Comparison of ENCODE assay signal across 8 cellular contexts in genomic region chr1:153465728-153466625, GRCh38. TPM values are rescaled to one million over a fixed set of nuclear protein-coding genes. Genes with fewer than 3 reads are reported as not detected.
DNase-seq lines count a peak whose midpoint lies in the region; ATAC-seq and TF ChIP-seq lines count a peak whose summit lies in the region.

No MANE protein-coding gene starts in this region.

- peaks cover 3 to 13% (median 10%) of the 10 kb centered on the region in 3 donors for H3K27me3 Mint-ChIP-seq in immature natural killer cell (ENCODE audit: low read depth in 3 of 3)

- POLR2A ChIA-PET in HEK293 (lab: Yijun Ruan, JAX), result no interaction called here

- H3K27ac Mint-ChIP-seq in immature natural killer cell, result no peak overlapping the region

- peaks cover 0 to 10% (median 2%) of the 10 kb centered on the region in 6 donors for H3K9me3 Mint-ChIP-seq in immature natural killer cell

- H3K4me3 ChIP-seq in HEK293 (ENCODE audit: low read depth, low read length), result no peak overlapping the region

- no peaks in the 10 kb centered on the region for H3K4me1 ChIP-seq in HEK293 (ENCODE audit: control insufficient read depth, insufficient read depth, low read length)

- H3K4me3 Mint-ChIP-seq in immature natural killer cell, result no peak overlapping the region

- DNase-seq in Ammon's horn (ENCODE audit: low spot score), result peak; percentile 11
- DNase-seq in T-helper 2 cell, result peak; percentile 7 to 55 (median 46)
- DNase-seq in astrocyte of the hippocampus (ENCODE audit: low read depth, low spot score), result peak; percentile 47
- DNase-seq in immature natural killer cell, result peak; percentile 30 to 47 (median 39)
- peak; percentile 72 for DNase-seq in stimulated activated CD4-positive, alpha-beta T cell treated with anti-CD3 and anti-CD28 coated beads, Interleukin-4, amount 100 ng/mL, for 1 hour

- no peaks in the 10 kb centered on the region for H3K9me3 ChIP-seq in HEK293 (ENCODE audit: control insufficient read depth, insufficient read depth, low read depth, low read length)

- peaks cover 0 to 2% of the 10 kb centered on the region in 2 donors for H3K4me1 Mint-ChIP-seq in immature natural killer cell

- H3K36me3 Mint-ChIP-seq in immature natural killer cell, result peaks cover 0 to 4% (median 0%) of the 10 kb centered on the region in 3 donors

- ATAC-seq in HG03571 (IDR thresholded peaks at IDR 0.05; ENCODE audit: unreplicated experiment) (no peak), GM21576 (IDR thresholded peaks at IDR 0.05; ENCODE audit: unreplicated experiment) (no peak)

- TF ChIP-seq CTCF in HEK293 (tag by site-specific recombination; IDR thresholded peaks at IDR 0.05), result peak; percentile 67

- no peaks in the 10 kb centered on the region for H3K36me3 ChIP-seq in HEK293 (ENCODE audit: control insufficient read depth in 2 of 2, insufficient read depth in 1 of 2, low read length in 2 of 2)

- no peak overlapping the region for H3K27ac ChIP-seq in HEK293 (ENCODE audit: extremely low read depth, low read depth, low read length)

- CTCF ChIA-PET in HEK293 (lab: Yijun Ruan, JAX), result interaction anchor here (0.6 to 7.1 kb wide), 27 partner anchors 9 to 146 kb away, joined by 3 to 63 read pairs (median 5); partner anchors contain the start of gene S100A9

TF ChIP-seq in HEK293, 187 proteins besides CTCF, POLR2A, EP300 and RAD21:
- no peak; the same call in 1 of the 2 replicates for TF ChIP-seq ZNF660 (tag by site-specific recombination; IDR thresholded peaks at IDR 0.05)
- TF ChIP-seq GLIS2 (tag by site-specific recombination; IDR thresholded peaks at IDR 0.05), result no peak
- peak; percentile 23; the same call in 1 of the 2 replicates for TF ChIP-seq ZBTB8A (tag by site-specific recombination; IDR thresholded peaks at IDR 0.05)
- no peak for TF ChIP-seq ZNF274 (IDR thresholded peaks at IDR 0.05; ENCODE audit: low read length)
- TF ChIP-seq ZNF274 (tag by site-specific recombination; IDR thresholded peaks at IDR 0.05; ENCODE audit: borderline replicate concordance), result no peak
- TF ChIP-seq REST (tag by site-specific recombination; IDR thresholded peaks at IDR 0.05), result no peak
- TF ChIP-seq ZNF114 (tag by site-specific recombination; IDR thresholded peaks at IDR 0.05), result no peak
- TF ChIP-seq ELK4 (IDR thresholded peaks at IDR 0.05; ENCODE audit: borderline replicate concordance, low read depth, low read length), result no peak
- TF ChIP-seq ZNF654 (tag by site-specific recombination; IDR thresholded peaks at IDR 0.05; ENCODE audit: low read depth), result peak; percentile 22

RNA-seq across cellular contexts. Expression of gene S100A7, which starts 5.5 kb away (rescaled TPM):
- not detected for polyA plus RNA-seq in immature natural killer cell

RNA-seq across cellular contexts. Expression of gene S100A7A, which starts 49.7 kb away (rescaled TPM):
- polyA plus RNA-seq in immature natural killer cell, result not detected

Comparison
In these comparisons a context has a peak if more than half of its experiments do, and no peak if none do; other contexts are left out.
1. DNase-seq: peak in every context shown above with its lines; median percentile 72 in stimulated activated CD4-positive, alpha-beta T cell treated with anti-CD3 and anti-CD28 coated beads, Interleukin-4, amount 100 ng/mL, for 1 hour; 47 in astrocyte of the hippocampus; 46 in T-helper 2 cell; 39 in immature natural killer cell; 11 in Ammon's horn.